24 cellular contexts compared by ENCODE assay signal in the genomic region with DNA sequence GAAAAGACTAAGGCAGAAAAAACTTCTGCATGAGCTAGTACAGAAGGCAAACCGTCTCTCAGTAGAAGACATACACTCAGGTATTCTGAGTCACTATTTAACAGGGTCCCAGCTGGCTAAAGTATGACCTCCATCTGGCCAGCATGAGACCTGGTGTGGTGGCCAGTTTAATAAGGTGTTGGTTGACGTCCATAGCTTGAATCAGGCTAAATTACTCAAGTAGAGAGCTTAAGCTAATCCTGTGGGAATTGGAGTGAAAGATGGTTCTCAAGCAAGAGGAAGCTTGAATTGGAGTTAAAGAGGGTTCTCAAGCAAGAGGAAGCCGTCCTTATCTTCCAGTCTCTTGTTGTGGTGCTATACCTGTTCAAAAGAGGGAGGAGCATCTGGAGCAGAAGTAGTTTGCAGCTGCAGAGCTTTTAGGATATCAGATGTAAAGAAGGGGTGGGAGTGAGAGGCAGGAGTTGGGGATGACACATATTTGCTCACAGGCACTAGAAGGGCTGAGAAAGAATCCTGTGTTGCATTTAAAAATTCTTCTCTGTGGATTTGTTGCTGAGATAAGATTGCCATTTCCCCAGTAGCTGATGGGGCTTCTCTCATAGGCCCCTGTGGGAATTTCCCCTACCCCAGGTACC.
"Had no signal": no experiment of that assay in that cellular context is flagged by ENCODE, and none has a peak within 500 bp of the region (broad histone marks: within the 10 kb centered on the region; RNA-seq: fewer than 3 reads in every experiment).

No MANE protein-coding gene starts in this region.

- H3K4me3 ChIP-seq: breast epithelium, lower lobe of right lung, tibial nerve, vagina had no signal

- H3K4me3 Mint-ChIP-seq: activated naive CD4-positive, alpha-beta T cell treated with anti-CD3 and anti-CD28 coated beads for 36 hours; activated T-cell treated with anti-CD3 and anti-CD28 coated beads, Interleukin-2, amount 50 U/mL, for 4 hours; natural killer cell; T-cell had no signal

- H3K27me3 ChIP-seq: breast epithelium, tibial nerve, vagina had no signal

- H3K9me3 ChIP-seq: breast epithelium, lower lobe of right lung, tibial nerve, vagina had no signal

- H3K4me1 ChIP-seq: breast epithelium had no signal

- H3K36me3 Mint-ChIP-seq: natural killer cell, T-cell had no signal

- H3K9me3 Mint-ChIP-seq: activated naive CD4-positive, alpha-beta T cell treated with anti-CD3 and anti-CD28 coated beads for 36 hours; activated T-cell treated with anti-CD3 and anti-CD28 coated beads, Interleukin-2, amount 50 U/mL, for 4 hours; natural killer cell; T-cell had no signal

- H3K4me1 Mint-ChIP-seq: natural killer cell, T-cell had no signal

- ATAC-seq: activated CD4-positive, CD25-positive, alpha-beta regulatory T cell treated with anti-CD3 and anti-CD28 coated beads, Interleukin-2, amount 50 U/mL, for 24 hours; activated T-cell treated with anti-CD3 and anti-CD28 coated beads, Interleukin-2, amount 50 U/mL, for 4 hours; left colon; lower lobe of right lung; natural killer cell; stimulated activated naive CD8-positive, alpha-beta T cell treated with anti-CD3 and anti-CD28 coated beads, Interleukin-15, Interleukin-2, amounts not matched to agents 100 U/mL and 50 U/mL, for 24 hours; T-cell had no signal

- DNase-seq: activated CD4-positive, alpha-beta T cell treated with anti-CD3 and anti-CD28 coated beads, Interleukin-2, amount 50 U/mL, for 1 hour; activated CD8-positive, alpha-beta memory T cell treated with anti-CD3 and anti-CD28 coated beads, Interleukin-2, amount 50 U/mL, for 4 hours; activated naive CD4-positive, alpha-beta T cell treated with anti-CD3 and anti-CD28 coated beads for 36 hours; activated T-cell treated with anti-CD3 and anti-CD28 coated beads, Interleukin-2, amount 50 U/mL, for 4 hours; aorta; cerebellar nuclear complex; cortex of kidney; erythroblast; glutamatergic neuron; hippocampal formation; left colon; lower lobe of right lung; natural killer cell; nucleus accumbens; posterior cingulate gyrus; retina; stimulated activated CD8-positive, alpha-beta memory T cell treated with anti-CD3 and anti-CD28 coated beads, Interleukin-4, amount 100 ng/mL, for 48 hours; stimulated activated naive CD8-positive, alpha-beta T cell treated with anti-CD3 and anti-CD28 coated beads, Interleukin-15, Interleukin-2, amounts not matched to agents 100 U/mL and 50 U/mL, for 24 hours; T-cell; T-helper 9 cell had no signal

- H3K27ac Mint-ChIP-seq: activated naive CD4-positive, alpha-beta T cell treated with anti-CD3 and anti-CD28 coated beads for 36 hours; natural killer cell; T-cell had no signal

- H3K27ac ChIP-seq: breast epithelium, lower lobe of right lung, tibial nerve, vagina had no signal

- H3K36me3 ChIP-seq: breast epithelium, vagina had no signal
